ENCODE assay signal across 9 cellular contexts in genomic region chr1:66648896-66649597, GRCh38.
A peak's percentile ranks its signal among the peaks of the same experiment; 100 is the strongest.
DNase-seq lines count a peak whose midpoint lies in the region; ATAC-seq and TF ChIP-seq lines count a peak whose summit lies in the region.
"Had no signal": no experiment of that assay in that cellular context is flagged by ENCODE, and none has a peak within 500 bp of the region (broad histone marks: within the 10 kb centered on the region; RNA-seq: fewer than 3 reads in every experiment).

No MANE protein-coding gene starts in this region.

- peak; percentile 71 for ATAC-seq in GM21360 (IDR thresholded peaks at IDR 0.05; ENCODE audit: unreplicated experiment)
- peak; percentile 91 for ATAC-seq in HG03135 (IDR thresholded peaks at IDR 0.05; ENCODE audit: unreplicated experiment)
- ATAC-seq in heart right ventricle = no peak

- no peak overlapping the region for H3K4me3 ChIP-seq in heart right ventricle

- no peak overlapping the region for H3K27ac ChIP-seq in heart right ventricle

- TF ChIP-seq CTCF in heart right ventricle (IDR thresholded peaks at IDR 0.05) = no peak

- H3K4me1 ChIP-seq in heart right ventricle = peaks cover 0 to 6% (median 0%) of the 10 kb centered on the region in 9 donors

- no peaks in the 10 kb centered on the region for H3K9me3 ChIP-seq in heart right ventricle

- no peaks in the 10 kb centered on the region for H3K27me3 ChIP-seq in heart right ventricle

- H3K36me3 ChIP-seq in heart right ventricle = peaks cover 0 to 37% (median 0%) of the 10 kb centered on the region in 9 donors

- intact Hi-C loops in heart right ventricle (cut with DNase I) = no loop called here

- DNase-seq in GDM1 (lab: John Stamatoyannopoulos, UW) = peak; percentile 11
- DNase-seq in SIG-M5 (lab: John Stamatoyannopoulos, UW) = peak; percentile 6
- DNase-seq in NCI-H2171 (lab: John Stamatoyannopoulos, UW) = no peak
- no peak for DNase-seq in heart right ventricle
- DNase-seq in NCI-H2227 treated with DMSO at 0.1 percent for 48 hours (lab: John Stamatoyannopoulos, UW) = no peak
- DNase-seq in retina = no peak
- DNase-seq: activated CD4-positive, alpha-beta T cell treated with anti-CD3 and anti-CD28 coated beads for 1 hour had no signal

- WGBS in heart right ventricle, 2 donors = 72 to 85% methylated on average over 2 of the region's 2 CpGs

Comparison
In these comparisons a context has a peak if more than half of its experiments do, and no peak if none do; other contexts are left out.
1. DNase-seq: peak in GDM1 (single experiment) and SIG-M5 (single experiment); none in NCI-H2171 (single experiment), heart right ventricle (0 of 2), NCI-H2227 treated with DMSO at 0.1 percent for 48 hours (single experiment) and retina (single experiment).
2. ATAC-seq: peak in GM21360 (single experiment) and HG03135 (single experiment); none in heart right ventricle (0 of 8).